ENCODE assay signal across 23 cellular contexts in the genomic region with DNA sequence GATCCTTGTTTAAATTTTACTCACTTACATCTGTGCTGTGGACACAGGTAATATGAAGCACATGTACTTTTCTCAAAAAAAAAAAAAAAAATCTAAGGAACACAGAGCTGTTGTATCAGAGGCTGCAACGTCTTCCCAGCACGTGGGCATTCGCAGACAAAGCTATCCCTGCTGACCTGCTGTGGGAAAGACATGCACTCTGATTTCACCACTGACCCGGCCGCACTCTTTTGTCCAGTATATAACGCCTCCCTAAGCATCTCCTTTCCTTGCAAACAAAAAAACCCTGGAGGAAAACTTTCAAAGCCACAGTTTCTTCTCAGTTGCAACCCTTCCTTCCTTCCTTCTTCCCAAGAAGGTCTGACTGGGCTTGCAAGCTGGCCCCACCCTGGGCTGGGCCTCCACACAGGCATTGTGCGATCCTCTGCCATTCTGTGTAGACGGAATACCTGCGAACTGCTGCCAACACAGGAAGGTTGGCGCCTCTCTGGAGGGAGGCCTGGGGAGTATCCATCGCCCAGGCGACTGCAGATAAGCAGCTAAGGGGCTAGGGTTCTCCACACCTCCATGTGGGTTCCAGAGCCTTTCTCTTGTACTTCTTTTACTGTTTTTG. TPM values are rescaled to one million over a fixed set of nuclear protein-coding genes. Genes with fewer than 3 reads are reported as not detected.
DNase-seq lines count a peak whose midpoint lies in the region; ATAC-seq and TF ChIP-seq lines count a peak whose summit lies in the region.
"Had no signal": no experiment of that assay in that cellular context is flagged by ENCODE, and none has a peak within 500 bp of the region (broad histone marks: within the 10 kb centered on the region; RNA-seq: fewer than 3 reads in every experiment).

No MANE protein-coding gene starts in this region.

- WGBS in gastroesophageal sphincter (ENCODE audit: low coverage in 1 of 2), 2 donors = 58 to 71% methylated on average over 6 to 7 of the region's 12 CpGs
- 97% methylated on average over 12 of the region's 12 CpGs for WGBS in mesenchymal stem cell

- H3K4me1 ChIP-seq in gastroesophageal sphincter = peaks cover 0 to 18% (median 0%) of the 10 kb centered on the region in 3 donors
- peaks cover 6% of the 10 kb centered on the region for H3K4me1 ChIP-seq in mesenchymal stem cell (ENCODE audit: control insufficient read depth, insufficient read depth, low read depth, low read length)
- H3K4me1 ChIP-seq: psoas muscle had no signal

- H3K9me3 ChIP-seq in gastroesophageal sphincter = no peaks in the 10 kb centered on the region
- no peaks in the 10 kb centered on the region for H3K9me3 ChIP-seq in mesenchymal stem cell (ENCODE audit: control insufficient read depth, low read length)
- H3K9me3 ChIP-seq: psoas muscle had no signal

- H3K23ac ChIP-seq in mesenchymal stem cell (ENCODE audit: low read length in 2 of 2) = no peak overlapping the region

- no peak overlapping the region for H3K4me2 ChIP-seq in mesenchymal stem cell (ENCODE audit: low read length, poor library complexity, severe bottlenecking)

- TF ChIP-seq POLR2A in gastroesophageal sphincter (IDR thresholded peaks at IDR 0.05) = no peak

- H3K18ac ChIP-seq in mesenchymal stem cell (ENCODE audit: low read depth in 1 of 2, low read length in 2 of 2) = no peak overlapping the region

- no peak overlapping the region for H2AFZ ChIP-seq in mesenchymal stem cell (ENCODE audit: low read depth, low read length)

- H3K27me3 Mint-ChIP-seq in brain = peaks cover 4% of the 10 kb centered on the region

- no peak overlapping the region for H3K4me3 Mint-ChIP-seq in brain
- H3K4me3 Mint-ChIP-seq: activated CD4-positive, alpha-beta memory T cell treated with anti-CD3 and anti-CD28 coated beads for 36 hours; natural killer cell; WTC11 had no signal

- H2BK120ac ChIP-seq in mesenchymal stem cell (ENCODE audit: low read depth, low read length) = no peak overlapping the region

- no peak overlapping the region for H4K91ac ChIP-seq in mesenchymal stem cell (ENCODE audit: low read length)

- H3K9ac ChIP-seq in mesenchymal stem cell (ENCODE audit: low read length) = peak overlapping the region; percentile 37

- H3K27me3 ChIP-seq in gastroesophageal sphincter = no peaks in the 10 kb centered on the region
- no peaks in the 10 kb centered on the region for H3K27me3 ChIP-seq in mesenchymal stem cell (ENCODE audit: control insufficient read depth in 1 of 2, insufficient read depth in 1 of 2, low read length in 2 of 2)

- H2AK5ac ChIP-seq in mesenchymal stem cell (ENCODE audit: low read length, severe bottlenecking) = no peak overlapping the region

- H3K36me3 ChIP-seq in gastroesophageal sphincter = no peaks in the 10 kb centered on the region
- H3K36me3 ChIP-seq in mesenchymal stem cell (ENCODE audit: control insufficient read depth in 1 of 2, insufficient read depth in 2 of 2, low read depth in 1 of 2, low read length in 2 of 2) = peaks cover 0 to 8% of the 10 kb centered on the region in 2 experiments

- ATAC-seq in gastroesophageal sphincter = peak; percentile 46
- no peak for ATAC-seq in HG03025 (IDR thresholded peaks at IDR 0.05; ENCODE audit: low FRiP score, unreplicated experiment)
- ATAC-seq in HG02973 (IDR thresholded peaks at IDR 0.05; ENCODE audit: unreplicated experiment) = no peak
- ATAC-seq in HG03196 (IDR thresholded peaks at IDR 0.05; ENCODE audit: unreplicated experiment) = no peak
- ATAC-seq: GM12878, natural killer cell, psoas muscle, WTC11 had no signal

- peak overlapping the region in 3 of 5 experiments; percentile 3 to 76 (median 28) for H3K27ac Mint-ChIP-seq in brain
- H3K27ac Mint-ChIP-seq: activated CD4-positive, alpha-beta memory T cell treated with anti-CD3 and anti-CD28 coated beads for 36 hours; natural killer cell; WTC11 had no signal

- TF ChIP-seq CTCF in brain (conservative IDR thresholded peaks at IDR 0.05) (no peak), gastroesophageal sphincter (IDR thresholded peaks at IDR 0.05) (no peak)

- no peak overlapping the region for H2BK15ac ChIP-seq in mesenchymal stem cell (ENCODE audit: low read depth, poor library complexity, severe bottlenecking)

- H3K4me3 ChIP-seq in gastroesophageal sphincter = no peak overlapping the region
- H3K4me3 ChIP-seq in mesenchymal stem cell (ENCODE audit: insufficient read depth in 1 of 2, low read depth in 1 of 2, low read length in 2 of 2) = no peak overlapping the region
- H3K4me3 ChIP-seq in skin epidermis = no peak overlapping the region
- H3K4me3 ChIP-seq: GM12878, psoas muscle, SK-N-MC had no signal

- no peak overlapping the region for H3K14ac ChIP-seq in mesenchymal stem cell (ENCODE audit: low read length in 2 of 2)

- H3K4me1 Mint-ChIP-seq in brain = peaks cover 32% of the 10 kb centered on the region

- peak overlapping the region in 1 of 2 experiments; percentile 31 for H2BK12ac ChIP-seq in mesenchymal stem cell (ENCODE audit: low read length in 2 of 2)

- H3K27ac ChIP-seq in gastroesophageal sphincter (no peak overlapping the region), mesenchymal stem cell (ENCODE audit: low read length, poor library complexity, severe bottlenecking) (no peak overlapping the region), skin epidermis (peak overlapping the region in 18 of 21 experiments; percentile 28 to 78 (median 58))
- H3K27ac ChIP-seq: C4-2B, HL-60, psoas muscle, SK-N-MC had no signal

- no peaks in the 10 kb centered on the region for H3K36me3 Mint-ChIP-seq in brain
- H3K36me3 Mint-ChIP-seq: activated CD4-positive, alpha-beta memory T cell treated with anti-CD3 and anti-CD28 coated beads for 36 hours; natural killer cell; WTC11 had no signal

- no peak overlapping the region for H3K4ac ChIP-seq in mesenchymal stem cell (ENCODE audit: low read depth in 1 of 2, low read length in 2 of 2)

- no peak overlapping the region for H4K8ac ChIP-seq in mesenchymal stem cell (ENCODE audit: low read length)

- H3K9me3 Mint-ChIP-seq in brain = no peaks in the 10 kb centered on the region
- H3K9me3 Mint-ChIP-seq: activated CD4-positive, alpha-beta memory T cell treated with anti-CD3 and anti-CD28 coated beads for 36 hours; natural killer cell; WTC11 had no signal

- DNase-seq in mesenchymal stem cell (no peak), DMS 273 treated with DMSO at 0.1 percent for 48 hours (lab: John Stamatoyannopoulos, UW) (no peak)
- DNase-seq: activated CD4-positive, alpha-beta memory T cell treated with anti-CD3 and anti-CD28 coated beads for 36 hours; activated gamma-delta T cell treated with Interleukin-2 at 50 U/mL for 16 hours; central memory CD4-positive, alpha-beta T cell; DMS153; natural killer cell; NCI-H1417 treated with DMSO at 0.1 percent for 48 hours; NCI-H2107; NCI-H510A treated with DMSO at 0.1 percent for 48 hours; stimulated activated CD4-positive, alpha-beta T cell treated with anti-CD3 and anti-CD28 coated beads, Interleukin-4, amount 100 ng/mL, for 4 hours had no signal

- peaks cover 2% of the 10 kb centered on the region for H3K79me1 ChIP-seq in mesenchymal stem cell (replicated peaks; ENCODE audit: low read length, poor library complexity, severe bottlenecking)

- TF ChIP-seq EP300 in gastroesophageal sphincter (IDR thresholded peaks at IDR 0.05) = no peak

- no peak overlapping the region for H2BK5ac ChIP-seq in mesenchymal stem cell (ENCODE audit: low read depth, low read length, poor library complexity, severe bottlenecking)

RNA-seq across cellular contexts. Expression of a gene that starts 50.8 kb away (rescaled TPM):
- 0.93 TPM for polyA plus RNA-seq in brain (ENCODE audit: insufficient read depth, low read depth, low replicate concordance)
- 1 to 10 TPM in 1 of 4 donors, under 1 TPM in 2, not detected in 1; 0.13 to 2.3 (median 0.54) TPM for total RNA-seq in gastroesophageal sphincter
- polyA plus RNA-seq in mesenchymal stem cell (2013, experiment 1 of 2) = 61.3 TPM
- 60.4 TPM for polyA plus RNA-seq in mesenchymal stem cell (2013, experiment 2 of 2)

Comparison
In these comparisons a context has a peak if more than half of its experiments do, and no peak if none do; other contexts are left out.
1. H3K27ac ChIP-seq: peak in skin epidermis (18 of 21); none in gastroesophageal sphincter (0 of 4) and mesenchymal stem cell (single experiment).